9 cellular contexts compared by ENCODE assay signal in genomic region chr6:137823826-137824501, GRCh38. TPM values are rescaled to one million over a fixed set of nuclear protein-coding genes. Genes with fewer than 3 reads are reported as not detected.
DNase-seq lines count a peak whose midpoint lies in the region; ATAC-seq lines count a peak whose summit lies in the region.
"Had no signal": no experiment of that assay in that cellular context is flagged by ENCODE, and none has a peak within 500 bp of the region (broad histone marks: within the 10 kb centered on the region; RNA-seq: fewer than 3 reads in every experiment).

No MANE protein-coding gene starts in this region.

- H3K9ac ChIP-seq in GM23248 (peak overlapping the region; percentile 9; the same call in 1 of the 2 replicates), SK-N-MC (ENCODE audit: insufficient read length) (no peak overlapping the region)
- H3K9ac ChIP-seq: KMS-11 had no signal

- H3K4me3 Mint-ChIP-seq in activated naive CD8-positive, alpha-beta T cell treated with anti-CD3 and anti-CD28 coated beads for 36 hours = peak overlapping the region; percentile 72

- no peaks in the 10 kb centered on the region for H3K27me3 ChIP-seq in GM23248 (replicated peaks; ENCODE audit: insufficient read depth)

- H2AFZ ChIP-seq in GM23248 = peak overlapping the region; percentile 30

- H3K79me2 ChIP-seq in GM23248 (ENCODE audit: insufficient read depth) = no peaks in the 10 kb centered on the region

- H3K27ac ChIP-seq in GM23248 (no peak overlapping the region), SK-N-MC (peak overlapping the region; percentile 8)
- H3K27ac ChIP-seq: KMS-11 had no signal

- ATAC-seq in GM21825 (IDR thresholded peaks at IDR 0.05; ENCODE audit: unreplicated experiment) (no peak), GM18502 (IDR thresholded peaks at IDR 0.05; ENCODE audit: poor library complexity, unreplicated experiment) (no peak)

- WGBS in GM23248 (ENCODE audit: low coverage in 1 of 2, low lambda C conversion rate in 2 of 2, missing lambda C conversion rate in 2 of 2), 2 experiments = 26 to 33% methylated on average over 10 of the region's 10 CpGs

- H3K9me2 ChIP-seq in GM23248 (ENCODE audit: insufficient read depth) = no peaks in the 10 kb centered on the region

- H3K36me3 Mint-ChIP-seq in activated naive CD8-positive, alpha-beta T cell treated with anti-CD3 and anti-CD28 coated beads for 36 hours = peaks cover 25% of the 10 kb centered on the region

- peaks cover 2% of the 10 kb centered on the region for H3K9me3 Mint-ChIP-seq in activated naive CD8-positive, alpha-beta T cell treated with anti-CD3 and anti-CD28 coated beads for 36 hours

- H3K36me3 ChIP-seq in GM23248 (ENCODE audit: low read depth) (no peaks in the 10 kb centered on the region), SK-N-MC (ENCODE audit: insufficient read depth, low read length) (no peaks in the 10 kb centered on the region)

- in situ Hi-C loops in GM23248 (cut with MboI) = no loop called here

- peaks cover 2% of the 10 kb centered on the region; the same call in 1 of the 2 replicates for H3F3A ChIP-seq in GM23248 (ENCODE audit: insufficient read depth)

- no peaks in the 10 kb centered on the region for H4K20me1 ChIP-seq in GM23248 (ENCODE audit: insufficient read depth)

- no peaks in the 10 kb centered on the region for H3K9me3 ChIP-seq in GM23248 (ENCODE audit: low read depth)
- no peaks in the 10 kb centered on the region for H3K9me3 ChIP-seq in SK-N-MC (ENCODE audit: low read depth, low read length)

- peak overlapping the region; percentile 95 for H3K27ac Mint-ChIP-seq in activated naive CD8-positive, alpha-beta T cell treated with anti-CD3 and anti-CD28 coated beads for 36 hours

- H3K4me2 ChIP-seq in GM23248 (ENCODE audit: unreplicated experiment) = peak overlapping the region; percentile 0
- H3K4me2 ChIP-seq: KMS-11 had no signal

- peaks cover 17% of the 10 kb centered on the region for H3K4me1 ChIP-seq in GM23248 (ENCODE audit: insufficient read depth)

- H3K27me3 Mint-ChIP-seq in activated naive CD8-positive, alpha-beta T cell treated with anti-CD3 and anti-CD28 coated beads for 36 hours = no peaks in the 10 kb centered on the region

- peaks cover 78% of the 10 kb centered on the region for H3K4me1 Mint-ChIP-seq in activated naive CD8-positive, alpha-beta T cell treated with anti-CD3 and anti-CD28 coated beads for 36 hours

- DNase-seq in GM23248 (peak; percentile 82), SK-N-MC (ENCODE audit: low read depth, low spot score) (peak; percentile 82), iris pigment epithelial cell (ENCODE audit: low read depth) (peak; percentile 69), ecto neural progenitor cell (ENCODE audit: low spot score) (no peak)
- peak; percentile 78 for DNase-seq in activated naive CD8-positive, alpha-beta T cell treated with anti-CD3 and anti-CD28 coated beads for 36 hours
- DNase-seq in stimulated activated CD4-positive, alpha-beta T cell treated with anti-CD3 and anti-CD28 coated beads, TNF-alpha, amount 100 ng/mL, for 1 hour (ENCODE audit: low read depth in 3 of 3, low spot score in 1 of 3) = peak in 2 of 3 donors; percentile 33 to 64

- H3K4me3 ChIP-seq in GM23248 (no peak overlapping the region), SK-N-MC (peak overlapping the region; percentile 63)

RNA-seq across cellular contexts. Expression of gene TNFAIP3, which starts 43.1 kb away (rescaled TPM):
- 2.1 and 2.7 TPM in 2 replicates for total RNA-seq in GM23248 (2014; rRNA removed; shearing (Covaris generic))
- 6.3 and 7.4 TPM in 2 replicates for polyA plus RNA-seq in GM23248 (2016; fragmentation: Nextera tagmentation; extraction: Ambion mirVana)
- total RNA-seq in activated naive CD8-positive, alpha-beta T cell treated with anti-CD3 and anti-CD28 coated beads for 36 hours = 100 to 1,000 TPM; 214 to 222 TPM

Comparison
In these comparisons a context has a peak if more than half of its experiments do, and no peak if none do; other contexts are left out.
1. RNA of gene TNFAIP3, which starts 43.1 kb away (total RNA-seq): 214 to 222 TPM in activated naive CD8-positive, alpha-beta T cell treated with anti-CD3 and anti-CD28 coated beads for 36 hours; 2.1 to 2.7 TPM in GM23248; every median in the first group is over 10 times any median in the second.